ENCODE assay signal across 9 cellular contexts in genomic region chr16:74448990-74449389, GRCh38. TPM values are rescaled to one million over a fixed set of nuclear protein-coding genes. Genes with fewer than 3 reads are reported as not detected.
DNase-seq lines count a peak whose midpoint lies in the region; ATAC-seq and TF ChIP-seq lines count a peak whose summit lies in the region.
"Had no signal": no experiment of that assay in that cellular context is flagged by ENCODE, and none has a peak within 500 bp of the region (broad histone marks: within the 10 kb centered on the region; RNA-seq: fewer than 3 reads in every experiment).

No MANE protein-coding gene starts in this region.

- ATAC-seq in SK-N-SH treated with all-trans-retinoic acid at 6 μM for 48 hours: peak; percentile 93
- peak; percentile 82 for ATAC-seq in foreskin keratinocyte

- DNase-seq in CD1c-positive myeloid dendritic cell (ENCODE audit: extremely low spot score): peak; percentile 87
- peak; percentile 84 to 92 for DNase-seq in foreskin keratinocyte
- peak; percentile 91 for DNase-seq in posterior vena cava (ENCODE audit: low spot score)
- no peak for DNase-seq in NCI-H2227 treated with DMSO at 0.1 percent for 48 hours (lab: John Stamatoyannopoulos, UW)
- DNase-seq in GOT3 (lab: John Stamatoyannopoulos, UW): no peak
- no peak for DNase-seq in HuH-7 (ENCODE audit: low spot score)
- no peak for DNase-seq in NCI-H82 treated with DMSO at 0.1 percent for 48 hours (lab: John Stamatoyannopoulos, UW; ENCODE audit: unreplicated experiment)

- intact Hi-C loops in posterior vena cava (cut with DNase I): no loop called here

- H3K27ac ChIP-seq in foreskin keratinocyte: peak overlapping the region; percentile 80

- TF ChIP-seq CTCF in foreskin keratinocyte (conservative IDR thresholded peaks at IDR 0.05): no peak

- no peaks in the 10 kb centered on the region for H3K27me3 ChIP-seq in foreskin keratinocyte

- peaks cover 27% of the 10 kb centered on the region for H3K4me1 ChIP-seq in foreskin keratinocyte

TF ChIP-seq in SK-N-SH treated with all-trans-retinoic acid at 6 μM for 48 hours, 23 proteins besides CTCF, POLR2A, EP300 and RAD21:
- TF ChIP-seq ZC3H10 (CRISPR knock-in tag; IDR thresholded peaks at IDR 0.05) (no peak), ZNF8 (CRISPR knock-in tag; IDR thresholded peaks at IDR 0.05) (no peak), CSRNP3 (CRISPR knock-in tag; IDR thresholded peaks at IDR 0.05) (no peak), ZFP3 (CRISPR knock-in tag; IDR thresholded peaks at IDR 0.05) (no peak)
- TF ChIP-seq, protein P1, sequence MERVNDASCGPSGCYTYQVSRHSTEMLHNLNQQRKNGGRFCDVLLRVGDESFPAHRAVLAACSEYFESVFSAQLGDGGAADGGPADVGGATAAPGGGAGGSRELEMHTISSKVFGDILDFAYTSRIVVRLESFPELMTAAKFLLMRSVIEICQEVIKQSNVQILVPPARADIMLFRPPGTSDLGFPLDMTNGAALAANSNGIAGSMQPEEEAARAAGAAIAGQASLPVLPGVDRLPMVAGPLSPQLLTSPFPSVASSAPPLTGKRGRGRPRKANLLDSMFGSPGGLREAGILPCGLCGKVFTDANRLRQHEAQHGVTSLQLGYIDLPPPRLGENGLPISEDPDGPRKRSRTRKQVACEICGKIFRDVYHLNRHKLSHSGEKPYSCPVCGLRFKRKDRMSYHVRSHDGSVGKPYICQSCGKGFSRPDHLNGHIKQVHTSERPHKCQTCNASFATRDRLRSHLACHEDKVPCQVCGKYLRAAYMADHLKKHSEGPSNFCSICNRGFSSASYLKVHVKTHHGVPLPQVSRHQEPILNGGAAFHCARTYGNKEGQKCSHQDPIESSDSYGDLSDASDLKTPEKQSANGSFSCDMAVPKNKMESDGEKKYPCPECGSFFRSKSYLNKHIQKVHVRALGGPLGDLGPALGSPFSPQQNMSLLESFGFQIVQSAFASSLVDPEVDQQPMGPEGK (CRISPR knock-in tag; IDR thresholded peaks at IDR 0.05; ENCODE audit: borderline replicate concordance): no peak

RNA-seq across cellular contexts. Expression of gene CLEC18B, which starts 27.7 kb away (rescaled TPM):
- total RNA-seq in foreskin keratinocyte: 0.18 and 0.20 TPM in 2 replicates
- polyA plus RNA-seq in foreskin keratinocyte: 0.14 and 0.28 TPM in 2 replicates
- total RNA-seq in posterior vena cava: under 1 TPM; 0.52 to 0.60 TPM
- total RNA-seq: mononuclear cell had no signal

Comparison
In these comparisons a context has a peak if more than half of its experiments do, and no peak if none do; other contexts are left out.
1. DNase-seq: peak in CD1c-positive myeloid dendritic cell (single experiment), foreskin keratinocyte (2 of 2) and posterior vena cava (single experiment); none in NCI-H2227 treated with DMSO at 0.1 percent for 48 hours (single experiment), GOT3 (single experiment), HuH-7 (single experiment) and NCI-H82 treated with DMSO at 0.1 percent for 48 hours (single experiment).